29 cellular contexts compared by ENCODE assay signal in the genomic region with DNA sequence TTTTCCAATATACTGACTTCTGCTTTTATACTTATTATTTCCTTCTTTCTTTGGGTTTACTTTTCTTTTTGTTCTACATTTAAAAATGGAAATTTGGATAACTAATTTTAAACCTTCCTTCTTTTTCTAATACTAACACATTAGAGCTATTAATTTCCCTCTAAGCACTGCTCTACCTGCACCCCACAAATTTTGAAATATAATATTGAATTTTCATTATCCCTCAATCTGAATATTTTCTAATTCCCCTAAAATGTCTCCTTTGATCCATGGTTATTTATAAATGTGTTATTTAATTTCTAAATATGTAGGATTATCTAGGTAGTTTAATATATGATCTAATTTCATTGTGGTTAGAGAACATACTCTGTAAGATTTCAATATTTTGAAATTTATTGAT.
"Had no signal": no experiment of that assay in that cellular context is flagged by ENCODE, and none has a peak within 500 bp of the region (broad histone marks: within the 10 kb centered on the region; RNA-seq: fewer than 3 reads in every experiment).

No MANE protein-coding gene starts in this region.

- H3K27me3 ChIP-seq: adrenal gland, body of pancreas, esophagus muscularis mucosa, foreskin keratinocyte, gastroesophageal sphincter had no signal

- H3K27ac ChIP-seq: adrenal gland, body of pancreas, esophagus muscularis mucosa, foreskin keratinocyte, gastroesophageal sphincter had no signal

- H3K36me3 ChIP-seq: adrenal gland, esophagus muscularis mucosa, gastroesophageal sphincter had no signal

- H3K9me3 ChIP-seq: body of pancreas had no signal

- ATAC-seq: activated CD4-positive, alpha-beta T cell treated with anti-CD3 and anti-CD28 coated beads for 36 hours; activated CD8-positive, alpha-beta memory T cell treated with anti-CD3 and anti-CD28 coated beads, Interleukin-2, amount 10 ng/mL, durations not matched to agents 7 days and 5 days; activated CD8-positive, alpha-beta T cell treated with anti-CD3 and anti-CD28 coated beads, Interleukin-2, amount 10 ng/mL, durations not matched to agents 7 days and 5 days; activated naive CD8-positive, alpha-beta T cell treated with anti-CD3 and anti-CD28 coated beads, Interleukin-2, amount 50 U/mL, for 24 hours; body of pancreas; effector memory CD8-positive, alpha-beta T cell; foreskin keratinocyte; gastroesophageal sphincter; T-cell had no signal

- DNase-seq: activated CD4-positive, alpha-beta memory T cell treated with anti-CD3 and anti-CD28 coated beads for 36 hours; activated CD4-positive, alpha-beta T cell treated with anti-CD3 and anti-CD28 coated beads for 36 hours; activated CD4-positive, alpha-beta T cell treated with anti-CD3 and anti-CD28 coated beads, Interleukin-2, amount 10 ng/mL, durations not matched to agents 24 days and 14 days; activated CD4-positive, CD25-positive, alpha-beta regulatory T cell; activated CD4-positive, CD25-positive, alpha-beta regulatory T cell treated with anti-CD3 and anti-CD28 coated beads, Interleukin-2, amount 50 U/mL, for 72 hours; activated CD8-positive, alpha-beta memory T cell treated with anti-CD3 and anti-CD28 coated beads, Interleukin-2, amount 10 ng/mL, durations not matched to agents 7 days and 5 days; activated CD8-positive, alpha-beta memory T cell treated with anti-CD3 and anti-CD28 coated beads, Interleukin-2, amount 50 U/mL, for 4 hours; activated CD8-positive, alpha-beta T cell treated with anti-CD3 and anti-CD28 coated beads, Interleukin-2, amount 10 ng/mL, durations not matched to agents 7 days and 5 days; activated effector memory CD4-positive, alpha-beta T cell treated with anti-CD3 and anti-CD28 coated beads, Interleukin-2, amount 50 U/mL, for 16 hours; activated naive CD4-positive, alpha-beta T cell treated with anti-CD3 and anti-CD28 coated beads for 36 hours; activated naive CD8-positive, alpha-beta T cell treated with anti-CD3 and anti-CD28 coated beads for 36 hours; activated naive CD8-positive, alpha-beta T cell treated with anti-CD3 and anti-CD28 coated beads, Interleukin-2, amount 50 U/mL, for 24 hours; activated T-cell treated with anti-CD3 and anti-CD28 coated beads, Interleukin-2, amount 50 U/mL, for 1 hour; activated T-cell treated with anti-CD3 and anti-CD28 coated beads, Interleukin-2, amount 50 U/mL, for 48 hours; adrenal gland; amygdala; aorta; body of pancreas; caudate nucleus; cortex of kidney; dermis blood vessel endothelial cell; effector CD4-positive, alpha-beta T cell; effector memory CD8-positive, alpha-beta T cell; foreskin keratinocyte; T-cell; T-helper 9 cell had no signal

- H3K4me1 ChIP-seq: adrenal gland, esophagus muscularis mucosa, foreskin keratinocyte, gastroesophageal sphincter had no signal

- H3K4me3 ChIP-seq: adrenal gland, body of pancreas, esophagus muscularis mucosa, gastroesophageal sphincter had no signal

- FAIRE-seq: colon had no signal
